ENCODE assay signal across 11 cellular contexts in the genomic region with DNA sequence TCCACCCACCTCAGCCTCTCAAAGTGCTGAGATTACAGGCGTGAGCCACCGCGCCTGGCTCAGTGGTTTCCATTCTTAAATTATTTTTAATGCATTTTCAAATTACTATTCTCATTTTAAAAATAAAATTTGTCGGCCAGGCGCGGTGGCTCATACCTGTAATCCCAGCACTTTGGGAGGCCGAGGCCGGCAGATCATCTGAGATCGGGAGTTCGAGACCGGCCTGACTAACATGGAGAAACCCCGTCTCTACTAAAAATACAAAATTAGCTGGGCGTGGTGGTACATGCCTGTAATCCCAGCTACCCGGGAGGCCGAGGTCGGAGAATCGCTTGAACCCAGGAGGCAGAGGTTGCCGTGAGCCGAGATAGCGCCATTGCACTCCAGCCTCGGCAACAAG. TPM values are rescaled to one million over a fixed set of nuclear protein-coding genes. Genes with fewer than 3 reads are reported as not detected.
A peak's percentile ranks its signal among the peaks of the same experiment; 100 is the strongest.
DNase-seq lines count a peak whose midpoint lies in the region; ATAC-seq and TF ChIP-seq lines count a peak whose summit lies in the region.
"Not testable (repeated sequence)": the region's sequence is repeated elsewhere in the genome, so short reads cannot be mapped to it uniquely, and the experiment has no call there.
"Had no signal": no experiment of that assay in that cellular context is flagged by ENCODE, and none has a peak within 500 bp of the region (broad histone marks: within the 10 kb centered on the region; RNA-seq: fewer than 3 reads in every experiment).

No MANE protein-coding gene starts in this region.

- peaks cover 20% of the 10 kb centered on the region for H3K36me3 ChIP-seq in RWPE2 (ENCODE audit: low read depth)
- H3K36me3 ChIP-seq in stomach, result not testable (repeated sequence)

- intact Hi-C loops in posterior vena cava (cut with DNase I), result loop anchor here in 1 of 2 donors (10.0 kb wide), 1 partner anchor 181 kb away; no protein-coding TSS in a partner anchor
- intact Hi-C loops in stomach (cut with DNase I; ENCODE audit: low total_unique reads), result not testable (repeated sequence)

- TF ChIP-seq CTCF in RWPE2 (IDR thresholded peaks at IDR 0.05; ENCODE audit: poor library complexity, severe bottlenecking); stomach (IDR thresholded peaks at IDR 0.05): not testable (repeated sequence)

- not testable (repeated sequence) for H3K27me3 ChIP-seq in RWPE2 (ENCODE audit: insufficient read depth, poor library complexity, severe bottlenecking)
- peaks cover 12 to 81% (median 49%) of the 10 kb centered on the region in 3 donors for H3K27me3 ChIP-seq in stomach

- not testable (repeated sequence) for H3K4me3 ChIP-seq in RWPE2 (ENCODE audit: severe bottlenecking); stomach

- H3K9me3 ChIP-seq in RWPE2 (ENCODE audit: severe bottlenecking); stomach: not testable (repeated sequence)

- TF ChIP-seq POLR2A in stomach (IDR thresholded peaks at IDR 0.05), result not testable (repeated sequence)

- peak; percentile 19 for DNase-seq in RWPE2 (ENCODE audit: low spot score)
- peak; percentile 23 for DNase-seq in left lobe of liver (ENCODE audit: low spot score)
- DNase-seq in posterior vena cava (ENCODE audit: low spot score), result peak; percentile 36
- DNase-seq in stomach, result peak; percentile 17

- WGBS in stomach, 5 donors, result 42 to 64% (median 53%) methylated on average over 21 of the region's 21 CpGs

- TF ChIP-seq EP300 in stomach (IDR thresholded peaks at IDR 0.05), result not testable (repeated sequence)

- not testable (repeated sequence) for ATAC-seq in RWPE2 (ENCODE audit: low read depth); left lobe of liver

- H3K27ac ChIP-seq in RWPE2 (ENCODE audit: poor library complexity, severe bottlenecking); stomach: not testable (repeated sequence)

- not testable (repeated sequence) for H3K4me1 ChIP-seq in RWPE2 (ENCODE audit: insufficient read depth, poor library complexity, severe bottlenecking)
- H3K4me1 ChIP-seq in stomach, result peaks cover 14 to 39% (median 21%) of the 10 kb centered on the region in 4 donors

RNA-seq across cellular contexts. Expression of a gene that starts 3.2 kb away (rescaled TPM):
- total RNA-seq in left lobe of liver (not detected), posterior vena cava (not detected), stomach (not detected)
- not detected for polyA plus RNA-seq in stomach
- total RNA-seq: CD4-positive, alpha-beta memory T cell; CD4-positive, CD25-positive, alpha-beta regulatory T cell; CD8-positive, alpha-beta memory T cell; GM12878 had no signal
- polyA plus RNA-seq: AG04450; CD14-positive monocyte; CD4-positive, alpha-beta memory T cell; CD4-positive, CD25-positive, alpha-beta regulatory T cell; CD8-positive, alpha-beta memory T cell had no signal

RNA-seq across cellular contexts. Expression of a gene that starts 10.7 kb away (rescaled TPM):
- total RNA-seq in left lobe of liver (0.48 TPM), posterior vena cava (under 1 TPM; 0.10 to 0.60 TPM), stomach (10 to 100 TPM in 2 of 5 donors, 1 to 10 TPM in 3; 1.4 to 54.2 (median 8.5) TPM)
- 10 to 100 TPM in 1 of 3 donors, 1 to 10 TPM in 2; 3.2 to 15.7 (median 8.9) TPM for polyA plus RNA-seq in stomach
- polyA plus RNA-seq: CD14-positive monocyte had no signal

RNA-seq across cellular contexts. Expression of a gene that starts 12.9 kb away (rescaled TPM):
- total RNA-seq in left lobe of liver (42.3 TPM), posterior vena cava (under 1 TPM in 1 of 2 donors, not detected in 1; 0.05 TPM), stomach (10 to 100 TPM in 2 of 5 donors, 1 to 10 TPM in 2, not detected in 1; 3.1 to 54.7 (median 13.9) TPM)
- 1 to 10 TPM; 1.5 to 1.6 (median 1.5) TPM for polyA plus RNA-seq in stomach
- total RNA-seq: CD4-positive, alpha-beta memory T cell; CD4-positive, CD25-positive, alpha-beta regulatory T cell; CD8-positive, alpha-beta memory T cell had no signal
- polyA plus RNA-seq: CD14-positive monocyte; CD4-positive, alpha-beta memory T cell; CD4-positive, CD25-positive, alpha-beta regulatory T cell; CD8-positive, alpha-beta memory T cell had no signal

RNA-seq across cellular contexts. Expression of a gene that starts 33.5 kb away (rescaled TPM):
- total RNA-seq in left lobe of liver, result 5.9 TPM
- total RNA-seq in posterior vena cava, result 10 to 100 TPM; 12.1 to 14.8 TPM
- total RNA-seq in stomach, result 100 to 1,000 TPM in 1 of 5 donors, 10 to 100 TPM in 4; 14.8 to 194 (median 24.8) TPM
- polyA plus RNA-seq in stomach, result 10 to 100 TPM in 2 of 3 donors, 1 to 10 TPM in 1; 8.0 to 15.9 (median 14.4) TPM

RNA-seq across cellular contexts. Expression of a gene that starts 38.8 kb away (rescaled TPM):
- total RNA-seq in left lobe of liver, result not detected
- under 1 TPM; 0.32 to 0.67 TPM for total RNA-seq in posterior vena cava
- 10 to 100 TPM in 2 of 5 donors, under 1 TPM in 1, not detected in 2; 0.45 to 14.5 (median 11.9) TPM for total RNA-seq in stomach
- polyA plus RNA-seq in stomach, result 1 to 10 TPM in 1 of 3 donors, under 1 TPM in 1, not detected in 1; 0.50 to 9.0 TPM
- total RNA-seq: A673; CD4-positive, CD25-positive, alpha-beta regulatory T cell; CD8-positive, alpha-beta memory T cell had no signal
- polyA plus RNA-seq: AG04450; CD14-positive monocyte; CD8-positive, alpha-beta memory T cell had no signal
